Comparison of ENCODE assay signal across 9 cellular contexts in genomic region chrX:13168276-13168675, GRCh38.
A peak's percentile ranks its signal among the peaks of the same experiment; 100 is the strongest.
DNase-seq lines count a peak whose midpoint lies in the region; TF ChIP-seq lines count a peak whose summit lies in the region.
"Had no signal": no experiment of that assay in that cellular context is flagged by ENCODE, and none has a peak within 500 bp of the region (broad histone marks: within the 10 kb centered on the region; RNA-seq: fewer than 3 reads in every experiment).

No MANE protein-coding gene starts in this region.

- no peak for DNase-seq in activated naive CD4-positive, alpha-beta T cell treated with anti-CD3 and anti-CD28 coated beads for 36 hours
- DNase-seq in activated naive CD4-positive, alpha-beta T cell treated with Interleukin-2 at 50 U/mL for 16 hours: no peak
- no peak for DNase-seq in activated T-helper 2 cell treated with anti-CD3 and anti-CD28 coated beads, Interferon-gamma antibody, Interleukin-2, Interleukin-4, amounts not matched to agents 10 μg/mL and 5 μg/mL and 100 μg/mL, durations not matched to agents 14 hours and 24 hours and 36 hours (ENCODE audit: low spot score)
- DNase-seq in tibial nerve (ENCODE audit: low spot score in 2 of 2) (no peak), glutamatergic neuron (no peak), neural progenitor cell (ENCODE audit: low spot score) (no peak), stomach (no peak)
- DNase-seq: nucleus accumbens had no signal

- H3F3A ChIP-seq in neural progenitor cell (ENCODE audit: low read depth): peaks cover 46% of the 10 kb centered on the region

- H3K79me2 ChIP-seq in neural progenitor cell (ENCODE audit: low read depth): no peaks in the 10 kb centered on the region

- peaks cover 18% of the 10 kb centered on the region for H3K4me1 Mint-ChIP-seq in activated naive CD4-positive, alpha-beta T cell treated with anti-CD3 and anti-CD28 coated beads for 36 hours (ENCODE audit: low read depth)
- peaks cover 22% of the 10 kb centered on the region for H3K4me1 Mint-ChIP-seq in activated T-helper 2 cell treated with anti-CD3 and anti-CD28 coated beads, Interferon-gamma antibody, Interleukin-2, Interleukin-4, amounts not matched to agents 10 μg/mL and 5 μg/mL and 100 μg/mL, durations not matched to agents 14 hours and 24 hours and 36 hours (ENCODE audit: low read depth)
- peaks cover 3% of the 10 kb centered on the region for H3K4me1 Mint-ChIP-seq in glutamatergic neuron (ENCODE audit: low read depth, unreplicated experiment)
- peaks cover 34% of the 10 kb centered on the region for H3K4me1 Mint-ChIP-seq in neural progenitor cell

- H4K20me1 ChIP-seq in neural progenitor cell (ENCODE audit: low read depth): no peaks in the 10 kb centered on the region

- 75 to 82% methylated on average over 5 of the region's 5 CpGs for WGBS in tibial nerve, 2 donors
- 60 to 87% (median 77%) methylated on average over 5 of the region's 5 CpGs for WGBS in stomach, 5 donors

- no peaks in the 10 kb centered on the region for H3K36me3 ChIP-seq in muscle layer of duodenum (ENCODE audit: control insufficient read depth in 1 of 2, insufficient read depth in 2 of 2, low read length in 2 of 2)
- no peaks in the 10 kb centered on the region for H3K36me3 ChIP-seq in tibial nerve
- no peaks in the 10 kb centered on the region for H3K36me3 ChIP-seq in neural progenitor cell
- H3K36me3 ChIP-seq in stomach: no peaks in the 10 kb centered on the region

- H3K4me3 ChIP-seq in muscle layer of duodenum (ENCODE audit: low read depth in 1 of 2, low read length in 2 of 2) (no peak overlapping the region), tibial nerve (no peak overlapping the region), neural progenitor cell (no peak overlapping the region), stomach (no peak overlapping the region)

- CTCF ChIA-PET in activated naive CD4-positive, alpha-beta T cell treated with anti-CD3 and anti-CD28 coated beads for 36 hours (lab: Charles Lee): no interaction called here

- H3K27ac Mint-ChIP-seq in activated naive CD4-positive, alpha-beta T cell treated with anti-CD3 and anti-CD28 coated beads for 36 hours: peak overlapping the region; percentile 82
- peak overlapping the region; percentile 86 for H3K27ac Mint-ChIP-seq in activated T-helper 2 cell treated with anti-CD3 and anti-CD28 coated beads, Interferon-gamma antibody, Interleukin-2, Interleukin-4, amounts not matched to agents 10 μg/mL and 5 μg/mL and 100 μg/mL, durations not matched to agents 14 hours and 24 hours and 36 hours
- no peak overlapping the region for H3K27ac Mint-ChIP-seq in glutamatergic neuron (ENCODE audit: unreplicated experiment)
- H3K27ac Mint-ChIP-seq in neural progenitor cell: no peak overlapping the region

- H3K9ac ChIP-seq in neural progenitor cell: no peak overlapping the region

- TF ChIP-seq EP300 in tibial nerve (IDR thresholded peaks at IDR 0.05) (no peak), stomach (IDR thresholded peaks at IDR 0.05) (no peak)

- H3K4me1 ChIP-seq in muscle layer of duodenum (ENCODE audit: control insufficient read depth in 1 of 2, insufficient read depth in 2 of 2, low read length in 2 of 2) (peaks cover 0 to 4% of the 10 kb centered on the region in 2 donors), tibial nerve (peaks cover 0 to 25% (median 0%) of the 10 kb centered on the region in 4 donors), neural progenitor cell (peaks cover 49% of the 10 kb centered on the region), stomach (peaks cover 0 to 8% (median 0%) of the 10 kb centered on the region in 4 donors)

- H3K27me3 Mint-ChIP-seq in activated naive CD4-positive, alpha-beta T cell treated with anti-CD3 and anti-CD28 coated beads for 36 hours (ENCODE audit: low read depth): no peaks in the 10 kb centered on the region
- H3K27me3 Mint-ChIP-seq in activated T-helper 2 cell treated with anti-CD3 and anti-CD28 coated beads, Interferon-gamma antibody, Interleukin-2, Interleukin-4, amounts not matched to agents 10 μg/mL and 5 μg/mL and 100 μg/mL, durations not matched to agents 14 hours and 24 hours and 36 hours (ENCODE audit: low read depth): no peaks in the 10 kb centered on the region
- H3K27me3 Mint-ChIP-seq in glutamatergic neuron (ENCODE audit: unreplicated experiment) (no peaks in the 10 kb centered on the region), neural progenitor cell (ENCODE audit: insufficient read depth, low read depth) (peaks cover 2% of the 10 kb centered on the region)

- intact Hi-C loops in activated naive CD4-positive, alpha-beta T cell treated with anti-CD3 and anti-CD28 coated beads for 36 hours (cut with micrococcal nuclease): loop anchor here (1.0 to 10.0 kb wide), 7 partner anchors 44 to 857 kb away; partner anchors contain the start of gene GEMIN8
- intact Hi-C loops in activated T-helper 2 cell treated with anti-CD3 and anti-CD28 coated beads, Interferon-gamma antibody, Interleukin-2, Interleukin-4, amounts not matched to agents 10 μg/mL and 5 μg/mL and 100 μg/mL, durations not matched to agents 14 hours and 24 hours and 36 hours (cut with micrococcal nuclease): loop anchor here (5.0 kb wide), 4 partner anchors 46 to 216 kb away; no protein-coding TSS in a partner anchor
- intact Hi-C loops in stomach (cut with DNase I; ENCODE audit: low total_unique reads): no loop called here

- peak overlapping the region; percentile 58 for H3K27ac ChIP-seq in muscle layer of duodenum (ENCODE audit: low read length)
- H3K27ac ChIP-seq in tibial nerve: peak overlapping the region; percentile 14 to 79 (median 55)
- H3K27ac ChIP-seq in neural progenitor cell: no peak overlapping the region
- peak overlapping the region in 2 of 5 donors; percentile 53 to 76 for H3K27ac ChIP-seq in stomach

- H3K9me3 ChIP-seq in muscle layer of duodenum (ENCODE audit: control insufficient read depth in 1 of 2, low read length in 2 of 2) (no peaks in the 10 kb centered on the region), tibial nerve (no peaks in the 10 kb centered on the region), neural progenitor cell (ENCODE audit: low read depth) (no peaks in the 10 kb centered on the region), stomach (no peaks in the 10 kb centered on the region)

- H3K4me3 Mint-ChIP-seq in activated naive CD4-positive, alpha-beta T cell treated with anti-CD3 and anti-CD28 coated beads for 36 hours: peak overlapping the region; percentile 45
- no peak overlapping the region for H3K4me3 Mint-ChIP-seq in activated T-helper 2 cell treated with anti-CD3 and anti-CD28 coated beads, Interferon-gamma antibody, Interleukin-2, Interleukin-4, amounts not matched to agents 10 μg/mL and 5 μg/mL and 100 μg/mL, durations not matched to agents 14 hours and 24 hours and 36 hours (ENCODE audit: low read depth)
- H3K4me3 Mint-ChIP-seq in glutamatergic neuron (ENCODE audit: unreplicated experiment) (no peak overlapping the region), neural progenitor cell (no peak overlapping the region)

- TF ChIP-seq POLR2A in tibial nerve (IDR thresholded peaks at IDR 0.05) (no peak), stomach (IDR thresholded peaks at IDR 0.05) (no peak)

- H3K27me3 ChIP-seq in muscle layer of duodenum (ENCODE audit: low read depth, low read length): no peaks in the 10 kb centered on the region
- H3K27me3 ChIP-seq in tibial nerve: no peaks in the 10 kb centered on the region
- H3K27me3 ChIP-seq in neural progenitor cell: no peaks in the 10 kb centered on the region
- no peaks in the 10 kb centered on the region for H3K27me3 ChIP-seq in stomach

- H3K36me3 Mint-ChIP-seq in activated naive CD4-positive, alpha-beta T cell treated with anti-CD3 and anti-CD28 coated beads for 36 hours (ENCODE audit: low read depth): no peaks in the 10 kb centered on the region
- peaks cover 10% of the 10 kb centered on the region for H3K36me3 Mint-ChIP-seq in activated T-helper 2 cell treated with anti-CD3 and anti-CD28 coated beads, Interferon-gamma antibody, Interleukin-2, Interleukin-4, amounts not matched to agents 10 μg/mL and 5 μg/mL and 100 μg/mL, durations not matched to agents 14 hours and 24 hours and 36 hours (ENCODE audit: low read depth)
- H3K36me3 Mint-ChIP-seq in glutamatergic neuron (ENCODE audit: unreplicated experiment): no peaks in the 10 kb centered on the region
- no peaks in the 10 kb centered on the region for H3K36me3 Mint-ChIP-seq in neural progenitor cell

- TF ChIP-seq CTCF in tibial nerve (IDR thresholded peaks at IDR 0.05) (no peak), glutamatergic neuron (IDR thresholded peaks at IDR 0.05; ENCODE audit: partially characterized antibody, unreplicated experiment) (no peak), neural progenitor cell (IDR thresholded peaks at IDR 0.05) (no peak), stomach (IDR thresholded peaks at IDR 0.05) (no peak)

- no peak overlapping the region for H2AFZ ChIP-seq in neural progenitor cell (replicated peaks)

- no peaks in the 10 kb centered on the region for H3K9me3 Mint-ChIP-seq in activated naive CD4-positive, alpha-beta T cell treated with anti-CD3 and anti-CD28 coated beads for 36 hours
- peaks cover 23% of the 10 kb centered on the region for H3K9me3 Mint-ChIP-seq in activated T-helper 2 cell treated with anti-CD3 and anti-CD28 coated beads, Interferon-gamma antibody, Interleukin-2, Interleukin-4, amounts not matched to agents 10 μg/mL and 5 μg/mL and 100 μg/mL, durations not matched to agents 14 hours and 24 hours and 36 hours
- H3K9me3 Mint-ChIP-seq in glutamatergic neuron (ENCODE audit: unreplicated experiment) (peaks cover 3% of the 10 kb centered on the region), neural progenitor cell (peaks cover 14% of the 10 kb centered on the region)

- no peak overlapping the region for H3K4me2 ChIP-seq in neural progenitor cell

Comparison
In these comparisons a context has a peak if more than half of its experiments do, and no peak if none do; other contexts are left out.
1. H3K27ac Mint-ChIP-seq: peak in activated naive CD4-positive, alpha-beta T cell treated with anti-CD3 and anti-CD28 coated beads for 36 hours (single experiment) and activated T-helper 2 cell treated with anti-CD3 and anti-CD28 coated beads, Interferon-gamma antibody, Interleukin-2, Interleukin-4, amounts not matched to agents 10 μg/mL and 5 μg/mL and 100 μg/mL, durations not matched to agents 14 hours and 24 hours and 36 hours (single experiment); none in glutamatergic neuron (single experiment) and neural progenitor cell (single experiment).